Comparison of ENCODE assay signal across 1 cellular context in the genomic region with DNA sequence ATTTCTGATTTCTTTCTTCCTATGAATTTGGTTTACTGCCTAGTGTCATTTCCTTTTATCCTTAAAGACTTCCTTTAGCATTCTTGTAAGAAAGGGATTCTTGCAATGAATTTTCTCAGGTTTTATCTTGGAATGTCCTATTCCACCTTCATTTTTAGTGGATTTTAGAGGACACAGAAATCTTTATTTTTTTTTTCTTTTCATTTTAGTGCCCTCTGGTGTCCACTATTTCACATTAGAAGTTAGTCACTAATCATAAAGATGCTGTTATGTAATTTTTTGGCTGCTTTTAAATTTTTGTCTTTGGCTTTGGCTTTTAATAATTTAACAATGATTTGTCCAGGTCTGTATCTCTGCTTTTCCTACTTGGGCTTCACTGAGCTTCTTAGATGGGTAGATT.
TF ChIP-seq lines count a peak whose summit lies in the region.

No MANE protein-coding gene starts in this region.

TF ChIP-seq in liver, 16 proteins besides CTCF, POLR2A, EP300 and RAD21 (continued from another document):
- TF ChIP-seq, protein P1, sequence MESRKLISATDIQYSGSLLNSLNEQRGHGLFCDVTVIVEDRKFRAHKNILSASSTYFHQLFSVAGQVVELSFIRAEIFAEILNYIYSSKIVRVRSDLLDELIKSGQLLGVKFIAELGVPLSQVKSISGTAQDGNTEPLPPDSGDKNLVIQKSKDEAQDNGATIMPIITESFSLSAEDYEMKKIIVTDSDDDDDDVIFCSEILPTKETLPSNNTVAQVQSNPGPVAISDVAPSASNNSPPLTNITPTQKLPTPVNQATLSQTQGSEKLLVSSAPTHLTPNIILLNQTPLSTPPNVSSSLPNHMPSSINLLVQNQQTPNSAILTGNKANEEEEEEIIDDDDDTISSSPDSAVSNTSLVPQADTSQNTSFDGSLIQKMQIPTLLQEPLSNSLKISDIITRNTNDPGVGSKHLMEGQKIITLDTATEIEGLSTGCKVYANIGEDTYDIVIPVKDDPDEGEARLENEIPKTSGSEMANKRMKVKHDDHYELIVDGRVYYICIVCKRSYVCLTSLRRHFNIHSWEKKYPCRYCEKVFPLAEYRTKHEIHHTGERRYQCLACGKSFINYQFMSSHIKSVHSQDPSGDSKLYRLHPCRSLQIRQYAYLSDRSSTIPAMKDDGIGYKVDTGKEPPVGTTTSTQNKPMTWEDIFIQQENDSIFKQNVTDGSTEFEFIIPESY (IDR thresholded peaks at IDR 0.05) = no peak
- TF ChIP-seq TAF1 (conservative IDR thresholded peaks at IDR 0.05) = no peak
- no peak for TF ChIP-seq FOXA2 (IDR thresholded peaks at IDR 0.05)
- TF ChIP-seq EGR1 (IDR thresholded peaks at IDR 0.05; ENCODE audit: low read depth in 2 of 2) = no peak
- no peak for TF ChIP-seq MAX (IDR thresholded peaks at IDR 0.05)
- TF ChIP-seq JUND (IDR thresholded peaks at IDR 0.05) = no peak
- TF ChIP-seq SP1 (IDR thresholded peaks at IDR 0.05) = no peak
- no peak for TF ChIP-seq HNF4A (conservative IDR thresholded peaks at IDR 0.05)
